In genomic region chr3:60085649-60086048, GRCh38 we compare ENCODE assay signal across 13 cellular contexts.
DNase-seq lines count a peak whose midpoint lies in the region; ATAC-seq and TF ChIP-seq lines count a peak whose summit lies in the region.
"Had no signal": no experiment of that assay in that cellular context is flagged by ENCODE, and none has a peak within 500 bp of the region (broad histone marks: within the 10 kb centered on the region; RNA-seq: fewer than 3 reads in every experiment).

No MANE protein-coding gene starts in this region.

- H3K36me3 ChIP-seq in DND-41 (ENCODE audit: insufficient read depth, low read length) = no peaks in the 10 kb centered on the region

- peak overlapping the region; percentile 84 for H3K27ac Mint-ChIP-seq in activated CD4-positive, alpha-beta T cell treated with anti-CD3 and anti-CD28 coated beads for 36 hours
- H3K27ac Mint-ChIP-seq in activated T-cell treated with anti-CD3 and anti-CD28 coated beads, Interleukin-2, amount 50 U/mL, for 72 hours = peak overlapping the region; percentile 59
- H3K27ac Mint-ChIP-seq in activated T-helper 2 cell treated with anti-CD3 and anti-CD28 coated beads, Interferon-gamma antibody, Interleukin-2, Interleukin-4, amounts not matched to agents 10 μg/mL and 5 μg/mL and 100 μg/mL, durations not matched to agents 14 hours and 24 hours and 36 hours = peak overlapping the region; percentile 48
- H3K27ac Mint-ChIP-seq: CD14-positive monocyte; CD8-positive, alpha-beta T cell had no signal

- peak overlapping the region; percentile 69 for H3K27ac ChIP-seq in DND-41 (ENCODE audit: low read length)
- H3K27ac ChIP-seq: 22Rv1 had no signal

- H3K4me1 Mint-ChIP-seq in activated CD4-positive, alpha-beta T cell treated with anti-CD3 and anti-CD28 coated beads for 36 hours = peaks cover 60% of the 10 kb centered on the region
- H3K4me1 Mint-ChIP-seq in activated T-cell treated with anti-CD3 and anti-CD28 coated beads, Interleukin-2, amount 50 U/mL, for 72 hours (ENCODE audit: low read depth) = peaks cover 77% of the 10 kb centered on the region
- peaks cover 58% of the 10 kb centered on the region for H3K4me1 Mint-ChIP-seq in activated T-cell treated with anti-CD3 and anti-CD28 coated beads, Interleukin-2, amount 50 U/mL, for 4 hours (ENCODE audit: low read depth)
- H3K4me1 Mint-ChIP-seq in activated T-helper 2 cell treated with anti-CD3 and anti-CD28 coated beads, Interferon-gamma antibody, Interleukin-2, Interleukin-4, amounts not matched to agents 10 μg/mL and 5 μg/mL and 100 μg/mL, durations not matched to agents 14 hours and 24 hours and 36 hours (ENCODE audit: low read depth) = peaks cover 56% of the 10 kb centered on the region

- peaks cover 67% of the 10 kb centered on the region for H3K4me1 ChIP-seq in DND-41 (ENCODE audit: insufficient read depth, low read length)
- H3K4me1 ChIP-seq: Caco-2 had no signal

- no peaks in the 10 kb centered on the region for H3K27me3 Mint-ChIP-seq in activated CD4-positive, alpha-beta T cell treated with anti-CD3 and anti-CD28 coated beads for 36 hours
- no peaks in the 10 kb centered on the region for H3K27me3 Mint-ChIP-seq in activated T-cell treated with anti-CD3 and anti-CD28 coated beads, Interleukin-2, amount 50 U/mL, for 72 hours (ENCODE audit: low read depth)
- H3K27me3 Mint-ChIP-seq in activated T-cell treated with anti-CD3 and anti-CD28 coated beads, Interleukin-2, amount 50 U/mL, for 4 hours (ENCODE audit: low read depth) = no peaks in the 10 kb centered on the region
- no peaks in the 10 kb centered on the region for H3K27me3 Mint-ChIP-seq in activated T-helper 2 cell treated with anti-CD3 and anti-CD28 coated beads, Interferon-gamma antibody, Interleukin-2, Interleukin-4, amounts not matched to agents 10 μg/mL and 5 μg/mL and 100 μg/mL, durations not matched to agents 14 hours and 24 hours and 36 hours (ENCODE audit: low read depth)

- H3K9ac ChIP-seq in DND-41 (ENCODE audit: low read depth, low read length) = no peak overlapping the region

- H2AFZ ChIP-seq in DND-41 (ENCODE audit: low read depth, low read length) = no peak overlapping the region

- H3K79me2 ChIP-seq in DND-41 (ENCODE audit: insufficient read depth, low read length) = peaks cover 4% of the 10 kb centered on the region

- peaks cover 26% of the 10 kb centered on the region for H3K9me3 Mint-ChIP-seq in activated CD4-positive, alpha-beta T cell treated with anti-CD3 and anti-CD28 coated beads for 36 hours (ENCODE audit: low read depth)
- peaks cover 15 to 19% of the 10 kb centered on the region in 2 donors for H3K9me3 Mint-ChIP-seq in activated T-cell treated with anti-CD3 and anti-CD28 coated beads, Interleukin-2, amount 50 U/mL, for 72 hours
- H3K9me3 Mint-ChIP-seq in activated T-cell treated with anti-CD3 and anti-CD28 coated beads, Interleukin-2, amount 50 U/mL, for 4 hours = peaks cover 8% of the 10 kb centered on the region
- H3K9me3 Mint-ChIP-seq in activated T-helper 2 cell treated with anti-CD3 and anti-CD28 coated beads, Interferon-gamma antibody, Interleukin-2, Interleukin-4, amounts not matched to agents 10 μg/mL and 5 μg/mL and 100 μg/mL, durations not matched to agents 14 hours and 24 hours and 36 hours = peaks cover 47% of the 10 kb centered on the region

- TF ChIP-seq CTCF in DND-41 (IDR thresholded peaks at IDR 0.05; ENCODE audit: borderline replicate concordance, extremely low read depth, low read length, poor library complexity, severe bottlenecking) = no peak

- no peak for ATAC-seq in activated CD4-positive, alpha-beta T cell treated with anti-CD3 and anti-CD28 coated beads for 36 hours
- peak in 1 of 2 donors; percentile 33 for ATAC-seq in activated T-cell treated with anti-CD3 and anti-CD28 coated beads, Interleukin-2, amount 50 U/mL, for 72 hours (replicated peaks in 1 of 2)
- ATAC-seq in activated T-cell treated with anti-CD3 and anti-CD28 coated beads, Interleukin-2, amount 50 U/mL, for 4 hours = no peak
- ATAC-seq in DND-41 (ENCODE audit: insufficient read depth, low read depth) (no peak), HG03135 (IDR thresholded peaks at IDR 0.05; ENCODE audit: unreplicated experiment) (no peak)
- ATAC-seq: CD8-positive, alpha-beta T cell had no signal

- H3K4me2 ChIP-seq in DND-41 (ENCODE audit: insufficient read depth, low read length) = no peak overlapping the region

- no peak overlapping the region for H3K4me3 ChIP-seq in DND-41 (ENCODE audit: low read depth in 1 of 2, low read length in 2 of 2)

- CTCF ChIA-PET in activated CD4-positive, alpha-beta T cell treated with anti-CD3 and anti-CD28 coated beads for 36 hours (lab: Charles Lee) = no interaction called here

- intact Hi-C loops in activated CD4-positive, alpha-beta T cell treated with anti-CD3 and anti-CD28 coated beads for 36 hours (cut with DNase I, micrococcal nuclease) = loop anchor here in 1 of 2 experiments (2.0 to 10.0 kb wide), 3 partner anchors 279 to 1169 kb away; partner anchors contain the start of gene FHIT
- intact Hi-C loops in activated T-helper 2 cell treated with anti-CD3 and anti-CD28 coated beads, Interferon-gamma antibody, Interleukin-2, Interleukin-4, amounts not matched to agents 10 μg/mL and 5 μg/mL and 100 μg/mL, durations not matched to agents 14 hours and 24 hours and 36 hours (cut with micrococcal nuclease) = loop anchor here (10.0 kb wide), 3 partner anchors 219 to 1439 kb away; no protein-coding TSS in a partner anchor

- H4K20me1 ChIP-seq in DND-41 (ENCODE audit: insufficient read depth, low read length) = no peaks in the 10 kb centered on the region

- peaks cover 36% of the 10 kb centered on the region for H3K36me3 Mint-ChIP-seq in activated CD4-positive, alpha-beta T cell treated with anti-CD3 and anti-CD28 coated beads for 36 hours (ENCODE audit: low read depth)
- H3K36me3 Mint-ChIP-seq in activated T-cell treated with anti-CD3 and anti-CD28 coated beads, Interleukin-2, amount 50 U/mL, for 72 hours (ENCODE audit: insufficient read depth in 2 of 2) = peaks cover 20 to 52% of the 10 kb centered on the region in 2 donors
- H3K36me3 Mint-ChIP-seq in activated T-cell treated with anti-CD3 and anti-CD28 coated beads, Interleukin-2, amount 50 U/mL, for 4 hours (ENCODE audit: insufficient read depth) = peaks cover 6% of the 10 kb centered on the region
- H3K36me3 Mint-ChIP-seq in activated T-helper 2 cell treated with anti-CD3 and anti-CD28 coated beads, Interferon-gamma antibody, Interleukin-2, Interleukin-4, amounts not matched to agents 10 μg/mL and 5 μg/mL and 100 μg/mL, durations not matched to agents 14 hours and 24 hours and 36 hours (ENCODE audit: low read depth) = peaks cover 57% of the 10 kb centered on the region
- H3K36me3 Mint-ChIP-seq: CD14-positive monocyte had no signal

- peaks cover 15% of the 10 kb centered on the region for H3K9me3 ChIP-seq in DND-41 (ENCODE audit: insufficient read depth, low read length, severe bottlenecking)
- H3K9me3 ChIP-seq: Caco-2 had no signal

- POLR2A ChIA-PET in activated CD4-positive, alpha-beta T cell treated with anti-CD3 and anti-CD28 coated beads for 36 hours (lab: Charles Lee) = no interaction called here

- H3K4me3 Mint-ChIP-seq in activated CD4-positive, alpha-beta T cell treated with anti-CD3 and anti-CD28 coated beads for 36 hours = no peak overlapping the region
- H3K4me3 Mint-ChIP-seq in activated T-cell treated with anti-CD3 and anti-CD28 coated beads, Interleukin-2, amount 50 U/mL, for 72 hours = peak overlapping the region; percentile 1 to 21
- H3K4me3 Mint-ChIP-seq in activated T-cell treated with anti-CD3 and anti-CD28 coated beads, Interleukin-2, amount 50 U/mL, for 4 hours = no peak overlapping the region
- H3K4me3 Mint-ChIP-seq in activated T-helper 2 cell treated with anti-CD3 and anti-CD28 coated beads, Interferon-gamma antibody, Interleukin-2, Interleukin-4, amounts not matched to agents 10 μg/mL and 5 μg/mL and 100 μg/mL, durations not matched to agents 14 hours and 24 hours and 36 hours (ENCODE audit: low read depth) = no peak overlapping the region
- H3K4me3 Mint-ChIP-seq: CD14-positive monocyte; CD8-positive, alpha-beta T cell had no signal

- H3K27me3 ChIP-seq in DND-41 (ENCODE audit: insufficient read depth, low read length, poor library complexity) = no peaks in the 10 kb centered on the region

- DNase-seq in activated CD4-positive, alpha-beta T cell treated with anti-CD3 and anti-CD28 coated beads for 36 hours = no peak
- no peak for DNase-seq in activated CD4-positive, alpha-beta T cell treated with anti-CD3 and anti-CD28 coated beads, Interleukin-2, amount 50 U/mL, for 1 hour
- DNase-seq in activated T-cell treated with anti-CD3 and anti-CD28 coated beads, Interleukin-2, amount 50 U/mL, for 72 hours = no peak
- DNase-seq in activated T-cell treated with anti-CD3 and anti-CD28 coated beads, Interleukin-2, amount 50 U/mL, for 4 hours = no peak
- DNase-seq in DND-41 = no peak
- no peak for DNase-seq in activated T-helper 2 cell treated with anti-CD3 and anti-CD28 coated beads, Interferon-gamma antibody, Interleukin-2, Interleukin-4, amounts not matched to agents 10 μg/mL and 5 μg/mL and 100 μg/mL, durations not matched to agents 14 hours and 24 hours and 36 hours (ENCODE audit: low spot score)
- no peak for DNase-seq in COR-L47 (lab: John Stamatoyannopoulos, UW)
- DNase-seq: Caco-2; CD8-positive, alpha-beta T cell; H7 had no signal

Comparison
In these comparisons a context has a peak if more than half of its experiments do, and no peak if none do; other contexts are left out.
1. H3K4me3 Mint-ChIP-seq: peak in activated T-cell treated with anti-CD3 and anti-CD28 coated beads, Interleukin-2, amount 50 U/mL, for 72 hours (2 of 2); none in activated CD4-positive, alpha-beta T cell treated with anti-CD3 and anti-CD28 coated beads for 36 hours (single experiment), activated T-cell treated with anti-CD3 and anti-CD28 coated beads, Interleukin-2, amount 50 U/mL, for 4 hours (single experiment) and activated T-helper 2 cell treated with anti-CD3 and anti-CD28 coated beads, Interferon-gamma antibody, Interleukin-2, Interleukin-4, amounts not matched to agents 10 μg/mL and 5 μg/mL and 100 μg/mL, durations not matched to agents 14 hours and 24 hours and 36 hours (single experiment).
2. Peak in every context shown above with its lines, with median percentiles within 50 percentile points of each other: H3K27ac Mint-ChIP-seq.